ENCODE assay signal across 27 cellular contexts in the genomic region with DNA sequence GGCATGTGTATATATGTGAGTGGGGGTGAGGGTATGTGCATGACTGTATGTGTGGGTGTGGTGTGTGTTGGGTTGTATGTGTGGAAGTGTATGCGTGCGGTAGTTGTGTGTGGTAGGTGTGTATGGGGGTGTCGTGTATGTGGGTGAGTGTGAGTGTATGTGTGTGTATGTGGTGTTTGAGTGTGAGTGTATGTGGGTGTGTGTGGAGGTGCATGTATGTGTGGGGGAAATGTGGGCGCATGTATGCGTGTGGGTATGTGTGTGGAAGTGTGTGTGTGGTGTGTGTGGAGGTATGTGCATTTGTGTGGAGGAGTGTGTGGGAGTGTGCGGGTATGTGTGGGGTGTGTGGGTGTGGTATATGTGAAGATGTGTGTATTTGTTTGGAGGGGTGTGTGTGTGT.
"Had no signal": no experiment of that assay in that cellular context is flagged by ENCODE, and none has a peak within 500 bp of the region (broad histone marks: within the 10 kb centered on the region; RNA-seq: fewer than 3 reads in every experiment).

No MANE protein-coding gene starts in this region.

- DNase-seq: activated CD4-positive, alpha-beta T cell treated with anti-CD3 and anti-CD28 coated beads for 1 hour; activated CD4-positive, alpha-beta T cell treated with anti-CD3 and anti-CD28 coated beads, Interleukin-2, amount 10 ng/mL, durations not matched to agents 7 days and 5 days; activated CD4-positive, alpha-beta T cell treated with anti-CD3 and anti-CD28 coated beads, Interleukin-2, amount 50 U/mL, for 48 hours; activated CD4-positive, CD25-positive, alpha-beta regulatory T cell; activated CD8-positive, alpha-beta memory T cell treated with anti-CD3 and anti-CD28 coated beads, Interleukin-2, amount 50 U/mL, for 4 hours; activated effector memory CD4-positive, alpha-beta T cell treated with Interleukin-2 at 50 U/mL for 16 hours; activated naive CD4-positive, alpha-beta T cell treated with anti-CD3 and anti-CD28 coated beads, Interleukin-2, amount 10 ng/mL, durations not matched to agents 7 days and 5 days; activated naive CD8-positive, alpha-beta T cell treated with anti-CD3 and anti-CD28 coated beads, Interleukin-2, amount 50 U/mL, for 24 hours; activated T-cell treated with anti-CD3 and anti-CD28 coated beads for 4 hours; activated T-cell treated with anti-CD3 and anti-CD28 coated beads, Interleukin-2, amount 50 U/mL, for 4 hours; anterior cingulate cortex; brain microvascular endothelial cell; central memory CD4-positive, alpha-beta T cell; NCI-H1048; NCI-H1105 treated with DMSO at 0.1 percent for 48 hours; NCI-H1436; NCI-H1694; NCI-H2029; NCI-H345; NCI-H524 treated with DMSO at 0.1 percent for 48 hours; SHP77; SJCRH30; T1000; WERI-Rb-1 had no signal

- H3K27ac Mint-ChIP-seq: activated CD4-positive, alpha-beta T cell treated with anti-CD3 and anti-CD28 coated beads, Interleukin-2, amount 10 ng/mL, durations not matched to agents 7 days and 5 days; activated naive CD4-positive, alpha-beta T cell treated with anti-CD3 and anti-CD28 coated beads, Interleukin-2, amount 10 ng/mL, durations not matched to agents 7 days and 5 days; activated naive CD8-positive, alpha-beta T cell; activated naive CD8-positive, alpha-beta T cell treated with anti-CD3 and anti-CD28 coated beads, Interleukin-2, amount 50 U/mL, for 24 hours had no signal

- H3K27ac ChIP-seq: brain microvascular endothelial cell, SJCRH30, SK-N-MC, WERI-Rb-1 had no signal

- H3K27me3 ChIP-seq: brain microvascular endothelial cell had no signal

- H3K4me3 ChIP-seq: SJCRH30, SK-N-MC had no signal

- H3K36me3 ChIP-seq: brain microvascular endothelial cell, SJCRH30, WERI-Rb-1 had no signal

- H3K4me1 ChIP-seq: SJCRH30 had no signal

- H3K4me3 Mint-ChIP-seq: activated CD4-positive, alpha-beta T cell treated with anti-CD3 and anti-CD28 coated beads, Interleukin-2, amount 10 ng/mL, durations not matched to agents 7 days and 5 days; activated naive CD4-positive, alpha-beta T cell treated with anti-CD3 and anti-CD28 coated beads, Interleukin-2, amount 10 ng/mL, durations not matched to agents 7 days and 5 days; activated naive CD8-positive, alpha-beta T cell; activated naive CD8-positive, alpha-beta T cell treated with anti-CD3 and anti-CD28 coated beads, Interleukin-2, amount 50 U/mL, for 24 hours; activated T-cell treated with anti-CD3 and anti-CD28 coated beads, Interleukin-2, amount 50 U/mL, for 4 hours had no signal

- H3K9me3 Mint-ChIP-seq: activated T-cell treated with anti-CD3 and anti-CD28 coated beads, Interleukin-2, amount 50 U/mL, for 4 hours had no signal

- H3K4me1 Mint-ChIP-seq: activated CD4-positive, alpha-beta T cell treated with anti-CD3 and anti-CD28 coated beads, Interleukin-2, amount 10 ng/mL, durations not matched to agents 7 days and 5 days; activated naive CD4-positive, alpha-beta T cell treated with anti-CD3 and anti-CD28 coated beads, Interleukin-2, amount 10 ng/mL, durations not matched to agents 7 days and 5 days; activated naive CD8-positive, alpha-beta T cell treated with anti-CD3 and anti-CD28 coated beads, Interleukin-2, amount 50 U/mL, for 24 hours had no signal

- ATAC-seq: activated naive CD8-positive, alpha-beta T cell treated with anti-CD3 and anti-CD28 coated beads, Interleukin-2, amount 50 U/mL, for 24 hours; activated T-cell treated with anti-CD3 and anti-CD28 coated beads, Interleukin-2, amount 50 U/mL, for 4 hours; Panc1 had no signal

- H3K36me3 Mint-ChIP-seq: activated naive CD4-positive, alpha-beta T cell treated with anti-CD3 and anti-CD28 coated beads, Interleukin-2, amount 10 ng/mL, durations not matched to agents 7 days and 5 days; activated naive CD8-positive, alpha-beta T cell had no signal
